In genomic region chr22:30695351-30695762, GRCh38 we compare ENCODE assay signal across 8 cellular contexts. TPM values are rescaled to one million over a fixed set of nuclear protein-coding genes. Genes with fewer than 3 reads are reported as not detected.
DNase-seq lines count a peak whose midpoint lies in the region; ATAC-seq and TF ChIP-seq lines count a peak whose summit lies in the region.

No MANE protein-coding gene starts in this region.

- POLR2A ChIA-PET in activated CD8-positive, alpha-beta T cell treated with anti-CD3 and anti-CD28 coated beads for 36 hours (lab: Charles Lee): interaction anchor here (0.7 to 1.2 kb wide), 4 partner anchors 11 to 129 kb away, joined by 3 to 4 read pairs (median 3); no protein-coding TSS in a partner anchor

- H3K4me1 Mint-ChIP-seq in activated CD8-positive, alpha-beta T cell treated with anti-CD3 and anti-CD28 coated beads for 36 hours (ENCODE audit: low read depth): peaks cover 8% of the 10 kb centered on the region

- H3K36me3 ChIP-seq in ES-I3 (ENCODE audit: insufficient read depth, low read length): no peaks in the 10 kb centered on the region
- H3K36me3 ChIP-seq in left ventricle myocardium inferior: no peaks in the 10 kb centered on the region
- H3K36me3 ChIP-seq in prostate gland: no peaks in the 10 kb centered on the region

- peaks cover 18% of the 10 kb centered on the region for H3K27me3 ChIP-seq in left ventricle myocardium inferior (ENCODE audit: low read depth)
- no peaks in the 10 kb centered on the region for H3K27me3 ChIP-seq in prostate gland (replicated peaks; ENCODE audit: insufficient read depth)

- no peaks in the 10 kb centered on the region for H3K9me3 Mint-ChIP-seq in activated CD8-positive, alpha-beta T cell treated with anti-CD3 and anti-CD28 coated beads for 36 hours

- H3K4me1 ChIP-seq in ES-I3 (ENCODE audit: insufficient read depth, low read length) (no peaks in the 10 kb centered on the region), left ventricle myocardium inferior (peaks cover 15% of the 10 kb centered on the region), prostate gland (replicated peaks) (no peaks in the 10 kb centered on the region)

- WGBS in prostate gland: 75% methylated on average over 13 of the region's 15 CpGs

- no peak for TF ChIP-seq CTCF in activated CD8-positive, alpha-beta T cell treated with anti-CD3 and anti-CD28 coated beads for 36 hours (IDR thresholded peaks at IDR 0.05)
- TF ChIP-seq CTCF in left ventricle myocardium inferior (IDR thresholded peaks at IDR 0.05; ENCODE audit: borderline replicate concordance) (no peak), prostate gland (IDR thresholded peaks at IDR 0.05) (no peak)

- H3K27ac Mint-ChIP-seq in activated CD8-positive, alpha-beta T cell treated with anti-CD3 and anti-CD28 coated beads for 36 hours: no peak overlapping the region

- ATAC-seq in activated CD8-positive, alpha-beta T cell treated with anti-CD3 and anti-CD28 coated beads for 36 hours: no peak
- no peak for ATAC-seq in GM19452 (IDR thresholded peaks at IDR 0.05; ENCODE audit: unreplicated experiment)

- CTCF ChIA-PET in activated CD8-positive, alpha-beta T cell treated with anti-CD3 and anti-CD28 coated beads for 36 hours (lab: Charles Lee): interaction anchor here (0.9 to 2.4 kb wide), 2 partner anchors 60 kb away, joined by 4 to 8 read pairs; no protein-coding TSS in a partner anchor

- peaks cover 17% of the 10 kb centered on the region for H3K27me3 Mint-ChIP-seq in activated CD8-positive, alpha-beta T cell treated with anti-CD3 and anti-CD28 coated beads for 36 hours

- no peak for TF ChIP-seq POLR2A in prostate gland (IDR thresholded peaks at IDR 0.05)

- intact Hi-C loops in activated CD8-positive, alpha-beta T cell treated with anti-CD3 and anti-CD28 coated beads for 36 hours (cut with micrococcal nuclease): no loop called here
- intact Hi-C loops in left ventricle myocardium inferior (cut with micrococcal nuclease) (no loop called here), prostate gland (cut with DNase I) (no loop called here)

- H3K27ac ChIP-seq in left ventricle myocardium inferior (replicated peaks) (no peak overlapping the region), prostate gland (peak overlapping the region in 1 of 2 donors; percentile 72)

- H3K9me3 ChIP-seq in ES-I3 (ENCODE audit: control insufficient read depth, insufficient read depth, low read length) (no peaks in the 10 kb centered on the region), left ventricle myocardium inferior (replicated peaks) (no peaks in the 10 kb centered on the region), prostate gland (no peaks in the 10 kb centered on the region)

- peak overlapping the region; percentile 57 for H3K4me3 Mint-ChIP-seq in activated CD8-positive, alpha-beta T cell treated with anti-CD3 and anti-CD28 coated beads for 36 hours

- DNase-seq in activated CD8-positive, alpha-beta T cell treated with anti-CD3 and anti-CD28 coated beads for 36 hours: no peak
- no peak for DNase-seq in left ventricle myocardium inferior
- DNase-seq in prostate gland (ENCODE audit: low spot score): no peak
- no peak for DNase-seq in SW480 (ENCODE audit: low spot score)
- no peak for DNase-seq in MV-4-11 (lab: John Stamatoyannopoulos, UW)
- DNase-seq in ureter (ENCODE audit: low spot score): no peak

- H3K4me3 ChIP-seq in left ventricle myocardium inferior (peak overlapping the region; percentile 75), prostate gland (peak overlapping the region; percentile 49 to 53)

- H3K9ac ChIP-seq in ES-I3 (ENCODE audit: low read depth, low read length): peak overlapping the region; percentile 59

- H3K36me3 Mint-ChIP-seq in activated CD8-positive, alpha-beta T cell treated with anti-CD3 and anti-CD28 coated beads for 36 hours (ENCODE audit: low read depth): no peaks in the 10 kb centered on the region

RNA-seq across cellular contexts. Expression of gene OSBP2, which starts 0.7 kb away (rescaled TPM):
- total RNA-seq in activated CD8-positive, alpha-beta T cell treated with anti-CD3 and anti-CD28 coated beads for 36 hours: under 1 TPM; 0.58 to 0.72 TPM
- total RNA-seq in left ventricle myocardium inferior: 22.2 TPM
- total RNA-seq in prostate gland: 10 to 100 TPM in 1 of 2 donors, 1 to 10 TPM in 1; 4.5 to 16.2 TPM
- 4.3 TPM for total RNA-seq in ureter

RNA-seq across cellular contexts. Expression of gene DUSP18, which starts 27.7 kb away (rescaled TPM):
- total RNA-seq in activated CD8-positive, alpha-beta T cell treated with anti-CD3 and anti-CD28 coated beads for 36 hours: 1 to 10 TPM; 4.1 to 4.4 TPM
- 2.7 TPM for total RNA-seq in left ventricle myocardium inferior
- 10 to 100 TPM; 12.5 to 15.6 TPM for total RNA-seq in prostate gland
- 9.5 TPM for total RNA-seq in ureter

RNA-seq across cellular contexts. Expression of gene SLC35E4, which starts 59.8 kb away (rescaled TPM):
- total RNA-seq in activated CD8-positive, alpha-beta T cell treated with anti-CD3 and anti-CD28 coated beads for 36 hours: 1 to 10 TPM; 3.4 to 3.8 TPM
- 3.8 TPM for total RNA-seq in left ventricle myocardium inferior
- total RNA-seq in prostate gland: 10 to 100 TPM in 1 of 2 donors, 1 to 10 TPM in 1; 4.6 to 10.5 TPM
- 3.9 TPM for total RNA-seq in ureter
